Comparison of ENCODE assay signal across 28 cellular contexts in genomic region chr1:221644663-221645258, GRCh38.
DNase-seq lines count a peak whose midpoint lies in the region; ATAC-seq, FAIRE-seq and TF ChIP-seq lines count a peak whose summit lies in the region.
"Had no signal": no experiment of that assay in that cellular context is flagged by ENCODE, and none has a peak within 500 bp of the region (broad histone marks: within the 10 kb centered on the region; RNA-seq: fewer than 3 reads in every experiment).

No MANE protein-coding gene starts in this region.

- H3K36me3 ChIP-seq in astrocyte (ENCODE audit: insufficient read depth, low read length) (no peaks in the 10 kb centered on the region), thyroid gland (no peaks in the 10 kb centered on the region)
- H3K36me3 ChIP-seq: adrenal gland, cardiac muscle cell, gastrocnemius medialis, tibial nerve had no signal

- H3K36me3 Mint-ChIP-seq in astrocyte (ENCODE audit: low read depth, unreplicated experiment): no peaks in the 10 kb centered on the region
- H3K36me3 Mint-ChIP-seq: naive B cell had no signal

- H3K27me3 ChIP-seq in astrocyte (ENCODE audit: insufficient read depth, low read length): no peaks in the 10 kb centered on the region
- H3K27me3 ChIP-seq in thyroid gland: no peaks in the 10 kb centered on the region
- H3K27me3 ChIP-seq: adrenal gland, cardiac muscle cell, gastrocnemius medialis, tibial nerve had no signal

- no peaks in the 10 kb centered on the region for H3K4me1 ChIP-seq in astrocyte (ENCODE audit: insufficient read depth, low read length)
- no peaks in the 10 kb centered on the region for H3K4me1 ChIP-seq in thyroid gland
- H3K4me1 ChIP-seq: adrenal gland, gastrocnemius medialis, parathyroid adenoma, tibial nerve had no signal

- ATAC-seq in GM18858 (IDR thresholded peaks at IDR 0.05; ENCODE audit: unreplicated experiment): peak; percentile 21
- ATAC-seq in GM19455 (IDR thresholded peaks at IDR 0.05; ENCODE audit: unreplicated experiment): peak; percentile 48
- ATAC-seq in HG02678 (IDR thresholded peaks at IDR 0.05; ENCODE audit: unreplicated experiment): peak; percentile 45
- ATAC-seq: gastrocnemius medialis, sciatic nerve had no signal

- no peaks in the 10 kb centered on the region for H3K4me1 Mint-ChIP-seq in astrocyte (ENCODE audit: low read depth, unreplicated experiment)
- H3K4me1 Mint-ChIP-seq: activated CD4-positive, alpha-beta T cell treated with anti-CD3 and anti-CD28 coated beads, Interleukin-2, amount 10 ng/mL, durations not matched to agents 7 days and 5 days had no signal

- TF ChIP-seq POLR2A in thyroid gland (IDR thresholded peaks at IDR 0.05): no peak

- no peaks in the 10 kb centered on the region for H3K79me2 ChIP-seq in astrocyte (ENCODE audit: insufficient read depth, low read length)
- H3K79me2 ChIP-seq: parathyroid adenoma had no signal

- H3K9me3 Mint-ChIP-seq in astrocyte (ENCODE audit: unreplicated experiment): no peaks in the 10 kb centered on the region
- H3K9me3 Mint-ChIP-seq: activated CD4-positive, alpha-beta T cell treated with anti-CD3 and anti-CD28 coated beads, Interleukin-2, amount 10 ng/mL, durations not matched to agents 7 days and 5 days; CD4-positive, alpha-beta T cell; naive B cell had no signal

- no peak overlapping the region for H3K4me3 ChIP-seq in astrocyte (ENCODE audit: insufficient read depth, low read depth, low read length)
- H3K4me3 ChIP-seq in thyroid gland (replicated peaks in 1 of 3): no peak overlapping the region
- H3K4me3 ChIP-seq: adrenal gland, cardiac muscle cell, gastrocnemius medialis, tibial nerve had no signal

- no peak overlapping the region for H3K9ac ChIP-seq in astrocyte (ENCODE audit: low read length)
- H3K9ac ChIP-seq: parathyroid adenoma had no signal

- 83 to 86% methylated on average over 2 of the region's 2 CpGs for WGBS in thyroid gland, 2 donors

- H3K27ac ChIP-seq in astrocyte (ENCODE audit: low read depth, low read length) (no peak overlapping the region), thyroid gland (no peak overlapping the region)
- H3K27ac ChIP-seq: adrenal gland, cardiac muscle cell, epithelial cell of prostate, gastrocnemius medialis, parathyroid adenoma, RWPE1, tibial nerve had no signal

- no peak overlapping the region for H3K4me3 Mint-ChIP-seq in astrocyte (ENCODE audit: unreplicated experiment)
- H3K4me3 Mint-ChIP-seq: activated CD4-positive, alpha-beta T cell treated with anti-CD3 and anti-CD28 coated beads, Interleukin-2, amount 10 ng/mL, durations not matched to agents 7 days and 5 days; CD4-positive, alpha-beta T cell had no signal

- no peaks in the 10 kb centered on the region for H3K27me3 Mint-ChIP-seq in astrocyte (ENCODE audit: low read depth, unreplicated experiment)
- H3K27me3 Mint-ChIP-seq: activated CD4-positive, alpha-beta T cell treated with anti-CD3 and anti-CD28 coated beads, Interleukin-2, amount 10 ng/mL, durations not matched to agents 7 days and 5 days; CD4-positive, alpha-beta T cell; naive B cell had no signal

- no peak overlapping the region for H2AFZ ChIP-seq in astrocyte (ENCODE audit: low read depth, low read length)
- H2AFZ ChIP-seq: parathyroid adenoma had no signal

- FAIRE-seq in astrocyte (lab: Jason Lieb, UNC): peak; percentile 5
- FAIRE-seq: H54 had no signal

- H3K9me3 ChIP-seq in astrocyte (ENCODE audit: insufficient read depth, low read depth, low read length) (no peaks in the 10 kb centered on the region), thyroid gland (no peaks in the 10 kb centered on the region)
- H3K9me3 ChIP-seq: adrenal gland, gastrocnemius medialis, tibial nerve had no signal

- H3K4me2 ChIP-seq in astrocyte (ENCODE audit: low read length): no peak overlapping the region

- intact Hi-C loops in thyroid gland (cut with DNase I): no loop called here

- DNase-seq in astrocyte (ENCODE audit: low read depth): no peak
- DNase-seq in DMS153 (lab: John Stamatoyannopoulos, UW): no peak
- DNase-seq in DMS53 (lab: John Stamatoyannopoulos, UW): no peak
- DNase-seq in thyroid gland: no peak
- DNase-seq in stimulated activated CD4-positive, alpha-beta T cell treated with anti-CD3 and anti-CD28 coated beads, Interleukin-2, amount 100 ng/mL, for 24 hours: no peak
- DNase-seq: activated CD4-positive, alpha-beta T cell treated with anti-CD3 and anti-CD28 coated beads, Interleukin-2, amount 10 ng/mL, durations not matched to agents 7 days and 5 days; activated CD8-positive, alpha-beta memory T cell treated with anti-CD3 and anti-CD28 coated beads, Interleukin-2, amount 50 U/mL, for 48 hours; activated gamma-delta T cell; adrenal gland; CD4-positive, alpha-beta T cell; DMS79; gastrocnemius medialis; KG1; mesenchymal stem cell; naive B cell; NCI-H2029 treated with DMSO at 0.1 percent for 48 hours; NCI-H446 treated with DMSO at 0.1 percent for 48 hours; stimulated activated naive CD4-positive, alpha-beta T cell had no signal

- no peaks in the 10 kb centered on the region for H4K20me1 ChIP-seq in astrocyte (ENCODE audit: insufficient read depth, low read length)

- TF ChIP-seq CTCF in astrocyte (IDR thresholded peaks at IDR 0.05; ENCODE audit: insufficient read depth, low read depth, low read length): no peak
- no peak for TF ChIP-seq CTCF in thyroid gland (IDR thresholded peaks at IDR 0.05)

- H3K27ac Mint-ChIP-seq in astrocyte (ENCODE audit: unreplicated experiment): no peak overlapping the region
- H3K27ac Mint-ChIP-seq: activated CD4-positive, alpha-beta T cell treated with anti-CD3 and anti-CD28 coated beads, Interleukin-2, amount 10 ng/mL, durations not matched to agents 7 days and 5 days; CD4-positive, alpha-beta T cell had no signal
